ENCODE assay signal across 8 cellular contexts in the genomic region with DNA sequence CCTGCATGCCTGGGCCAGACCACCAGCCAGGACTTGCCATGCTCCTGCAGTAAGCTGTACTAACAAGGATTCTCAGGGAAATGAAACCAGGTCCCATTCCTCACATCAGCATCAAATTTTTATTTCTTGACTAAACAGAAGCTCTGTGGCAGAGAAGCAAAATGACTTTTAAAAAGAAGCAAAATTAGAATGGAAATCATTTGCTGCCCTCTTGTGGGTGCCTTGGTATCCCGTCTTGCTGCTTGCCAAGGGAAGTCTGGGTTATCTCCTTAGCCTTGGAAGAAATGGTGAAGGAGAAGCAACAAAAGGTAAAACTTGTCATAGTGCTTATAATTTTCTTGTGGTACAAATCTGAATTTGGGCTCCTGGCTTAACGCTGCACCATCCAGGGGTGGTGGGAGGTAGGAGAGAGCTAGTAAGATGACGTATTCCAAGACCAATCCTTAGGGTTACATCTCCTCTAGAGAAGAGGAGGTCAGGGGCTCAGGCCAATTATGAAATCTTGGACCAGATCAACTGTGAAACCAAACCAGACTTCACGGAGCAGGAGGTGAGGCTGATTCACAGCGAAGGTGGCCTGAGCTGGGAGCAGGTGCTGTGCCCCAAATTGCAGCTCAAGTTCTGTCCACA.
A peak's percentile ranks its signal among the peaks of the same experiment; 100 is the strongest.
DNase-seq lines count a peak whose midpoint lies in the region; ATAC-seq and TF ChIP-seq lines count a peak whose summit lies in the region.

No MANE protein-coding gene starts in this region.

- peaks cover 3% of the 10 kb centered on the region for H3K27me3 ChIP-seq in mammary epithelial cell (ENCODE audit: insufficient read depth, low read length)

- no peaks in the 10 kb centered on the region for H3K36me3 ChIP-seq in mammary epithelial cell (ENCODE audit: insufficient read depth, low read length)

- no peaks in the 10 kb centered on the region for H3K4me1 Mint-ChIP-seq in neural crest cell
- H3K4me1 Mint-ChIP-seq in activated naive CD4-positive, alpha-beta T cell treated with anti-CD3 and anti-CD28 coated beads, Interleukin-2, amount 10 ng/mL, durations not matched to agents 7 days and 5 days = no peaks in the 10 kb centered on the region

- H3K36me3 Mint-ChIP-seq in neural crest cell (ENCODE audit: low read depth) = no peaks in the 10 kb centered on the region
- H3K36me3 Mint-ChIP-seq in activated naive CD4-positive, alpha-beta T cell treated with anti-CD3 and anti-CD28 coated beads, Interleukin-2, amount 10 ng/mL, durations not matched to agents 7 days and 5 days = no peaks in the 10 kb centered on the region

- dilution Hi-C loops in mammary epithelial cell (cut with HindIII; ENCODE audit: low sequenced_read_pairs) = no loop called here

- peak; percentile 32 for DNase-seq in GM03348 (ENCODE audit: low spot score)
- DNase-seq in NCI-H2081 (lab: John Stamatoyannopoulos, UW) = peak; percentile 10 to 27
- peak; percentile 35 for DNase-seq in mammary epithelial cell
- DNase-seq in neural crest cell (ENCODE audit: low read depth, low spot score) = peak; percentile 31
- DNase-seq in activated naive CD4-positive, alpha-beta T cell treated with anti-CD3 and anti-CD28 coated beads, Interleukin-2, amount 10 ng/mL, durations not matched to agents 7 days and 5 days = no peak

- H3K4me1 ChIP-seq in mammary epithelial cell (ENCODE audit: insufficient read depth, low read length) = no peaks in the 10 kb centered on the region

- BruUV-seq in mammary epithelial cell (replicated peaks; lab: Mats Ljungman, UMichigan) = no TSS peak

- no peak overlapping the region for H3K4me3 Mint-ChIP-seq in neural crest cell
- H3K4me3 Mint-ChIP-seq in activated naive CD4-positive, alpha-beta T cell treated with anti-CD3 and anti-CD28 coated beads, Interleukin-2, amount 10 ng/mL, durations not matched to agents 7 days and 5 days = no peak overlapping the region

- intact Hi-C loops in mammary epithelial cell (cut with micrococcal nuclease) = loop anchor here (1.0 to 10.0 kb wide), 3 partner anchors 90 to 473 kb away; no protein-coding TSS in a partner anchor

- no peaks in the 10 kb centered on the region for H3K79me2 ChIP-seq in mammary epithelial cell (ENCODE audit: insufficient read depth, low read length)

- H3K4me3 ChIP-seq in mammary epithelial cell (replicated peaks in 1 of 3; ENCODE audit: insufficient read depth in 1 of 3, low read depth in 2 of 3, low read length in 3 of 3) = no peak overlapping the region

- H3K9me3 ChIP-seq in mammary epithelial cell (replicated peaks; ENCODE audit: insufficient read depth, low read length) = no peaks in the 10 kb centered on the region

- H3K27ac ChIP-seq in 22Rv1 = no peak overlapping the region
- no peak overlapping the region for H3K27ac ChIP-seq in mammary epithelial cell (ENCODE audit: insufficient read depth, low read depth, low read length)

- H3K9ac ChIP-seq in mammary epithelial cell (ENCODE audit: insufficient read depth, low read length) = no peak overlapping the region

- H3K27me3 Mint-ChIP-seq in neural crest cell (ENCODE audit: low read depth) = peaks cover 5% of the 10 kb centered on the region
- peaks cover 3% of the 10 kb centered on the region for H3K27me3 Mint-ChIP-seq in activated naive CD4-positive, alpha-beta T cell treated with anti-CD3 and anti-CD28 coated beads, Interleukin-2, amount 10 ng/mL, durations not matched to agents 7 days and 5 days

- H3K9me3 Mint-ChIP-seq in neural crest cell = no peaks in the 10 kb centered on the region
- no peaks in the 10 kb centered on the region for H3K9me3 Mint-ChIP-seq in activated naive CD4-positive, alpha-beta T cell treated with anti-CD3 and anti-CD28 coated beads, Interleukin-2, amount 10 ng/mL, durations not matched to agents 7 days and 5 days

- ATAC-seq in HG02623 (IDR thresholded peaks at IDR 0.05; ENCODE audit: unreplicated experiment) (no peak), GM21825 (IDR thresholded peaks at IDR 0.05; ENCODE audit: unreplicated experiment) (no peak)

- CTCF ChIA-PET in mammary epithelial cell (lab: Charles Lee; ENCODE audit: low non-redundant PET) = interaction anchor here (0.8 to 1.1 kb wide), 2 partner anchors 90 to 123 kb away, joined by 3 to 5 read pairs; no protein-coding TSS in a partner anchor
- CTCF ChIA-PET in activated naive CD4-positive, alpha-beta T cell treated with anti-CD3 and anti-CD28 coated beads, Interleukin-2, amount 10 ng/mL, durations not matched to agents 7 days and 5 days (lab: Charles Lee) = interaction anchor here (1.1 to 1.2 kb wide), 2 partner anchors 85 to 95 kb away, joined by 3 to 4 read pairs; no protein-coding TSS in a partner anchor

- no peak overlapping the region for H3K27ac Mint-ChIP-seq in neural crest cell (ENCODE audit: unreplicated experiment)
- no peak overlapping the region for H3K27ac Mint-ChIP-seq in activated naive CD4-positive, alpha-beta T cell treated with anti-CD3 and anti-CD28 coated beads, Interleukin-2, amount 10 ng/mL, durations not matched to agents 7 days and 5 days

- H4K20me1 ChIP-seq in mammary epithelial cell (ENCODE audit: insufficient read depth, low read length) = no peaks in the 10 kb centered on the region

- no peak overlapping the region for H2AFZ ChIP-seq in mammary epithelial cell (ENCODE audit: low read depth, low read length)

- no peak overlapping the region for H3K4me2 ChIP-seq in mammary epithelial cell (ENCODE audit: insufficient read depth, low read depth, low read length)

- TF ChIP-seq CTCF in 22Rv1 (IDR thresholded peaks at IDR 0.05) = peak; percentile 73
- TF ChIP-seq CTCF in mammary epithelial cell (conservative IDR thresholded peaks at IDR 0.05 in 1 of 2, IDR thresholded peaks at IDR 0.05 in 1 of 2; ENCODE audit: extremely low read depth in 1 of 2, insufficient read depth in 1 of 2, low read depth in 1 of 2, low read length in 2 of 2) = peak; percentile 70
- TF ChIP-seq CTCF in neural crest cell (conservative IDR thresholded peaks at IDR 0.05) = peak; percentile 72

- WGBS in mammary epithelial cell (ENCODE audit: low coverage, missing lambda C conversion rate) = 8% methylated on average over 5 of the region's 5 CpGs

- in situ Hi-C loops in mammary epithelial cell (cut with MboI; ENCODE audit: low sequenced_read_pairs in 2 of 2) = loop anchor here in 1 of 2 donors (10.0 kb wide), 1 partner anchor 87 kb away; no protein-coding TSS in a partner anchor
